In genomic region chr12:12813120-12814101, GRCh38 we compare ENCODE assay signal across 8 cellular contexts. TPM values are rescaled to one million over a fixed set of nuclear protein-coding genes. Genes with fewer than 3 reads are reported as not detected.
DNase-seq lines count a peak whose midpoint lies in the region; ATAC-seq and TF ChIP-seq lines count a peak whose summit lies in the region.

DDX47 (plus strand) TSS chr12:12813346; CDS start chr12:12813368, 22 bp downstream.

- CTCF ChIA-PET in BJ (lab: Yijun Ruan, JAX): interaction anchor here (0.8 to 1.8 kb wide), 13 partner anchors 8 to 95 kb away, joined by 3 to 6 read pairs (median 4); no protein-coding TSS in a partner anchor
- CTCF ChIA-PET in activated CD4-positive, alpha-beta T cell treated with anti-CD3 and anti-CD28 coated beads, Interleukin-2, amount 10 ng/mL, durations not matched to agents 7 days and 5 days (lab: Charles Lee): interaction anchor here (0.6 to 2.5 kb wide), 17 partner anchors 9 to 462 kb away, joined by 3 to 12 read pairs (median 4); no protein-coding TSS in a partner anchor

- H3K36me3 ChIP-seq in BJ (ENCODE audit: control insufficient read depth, insufficient read depth, low read length) (no peaks in the 10 kb centered on the region), left lung (peaks cover 0 to 16% of the 10 kb centered on the region in 2 donors)

- peaks cover 81% of the 10 kb centered on the region for H3K4me1 Mint-ChIP-seq in activated CD4-positive, alpha-beta T cell treated with anti-CD3 and anti-CD28 coated beads, Interleukin-2, amount 10 ng/mL, durations not matched to agents 7 days and 5 days
- H3K4me1 Mint-ChIP-seq in dendritic cell treated with granulocyte-macrophage colony-stimulating factor and Interleukin-4, amounts not matched to agents 40 ng/mL and 50 ng/mL, for 4 days (ENCODE audit: low read depth): peaks cover 62% of the 10 kb centered on the region

- no peaks in the 10 kb centered on the region for H3K27me3 Mint-ChIP-seq in activated CD4-positive, alpha-beta T cell treated with anti-CD3 and anti-CD28 coated beads, Interleukin-2, amount 10 ng/mL, durations not matched to agents 7 days and 5 days
- no peaks in the 10 kb centered on the region for H3K27me3 Mint-ChIP-seq in dendritic cell treated with granulocyte-macrophage colony-stimulating factor and Interleukin-4, amounts not matched to agents 40 ng/mL and 50 ng/mL, for 4 days

- no peaks in the 10 kb centered on the region for H3K9me3 ChIP-seq in left lung

- DNase-seq in BJ (ENCODE audit: low read depth) (no peak), NCI-H526 treated with DMSO at 0.1 percent for 48 hours (lab: John Stamatoyannopoulos, UW) (peak; percentile 86), left lung (peak; percentile 96 to 99)
- DNase-seq in activated CD4-positive, alpha-beta T cell treated with anti-CD3 and anti-CD28 coated beads, Interleukin-2, amount 10 ng/mL, durations not matched to agents 7 days and 5 days: peak; percentile 97
- peak; percentile 98 to 99 for DNase-seq in stimulated activated CD4-positive, alpha-beta T cell treated with anti-CD3 and anti-CD28 coated beads, Interleukin-2, amount 100 ng/mL, for 48 hours

- H3K27ac ChIP-seq in left lung: peak within 1 kb of the TSS; percentile 67 to 69

- no peaks in the 10 kb centered on the region for H3K9me3 Mint-ChIP-seq in activated CD4-positive, alpha-beta T cell treated with anti-CD3 and anti-CD28 coated beads, Interleukin-2, amount 10 ng/mL, durations not matched to agents 7 days and 5 days
- H3K9me3 Mint-ChIP-seq in dendritic cell treated with granulocyte-macrophage colony-stimulating factor and Interleukin-4, amounts not matched to agents 40 ng/mL and 50 ng/mL, for 4 days: no peaks in the 10 kb centered on the region

- peak; percentile 80 for TF ChIP-seq POLR2A in GM19193 (IDR thresholded peaks at IDR 0.05; ENCODE audit: extremely low read depth, insufficient read depth, insufficient read length)

- POLR2A ChIA-PET in BJ (lab: Charles Lee): no interaction called here
- POLR2A ChIA-PET in activated CD4-positive, alpha-beta T cell treated with anti-CD3 and anti-CD28 coated beads, Interleukin-2, amount 10 ng/mL, durations not matched to agents 7 days and 5 days (lab: Charles Lee): interaction anchor here (0.6 kb wide), 1 partner anchor 475 kb away, joined by 9 read pairs; no protein-coding TSS in a partner anchor

- peak within 1 kb of the TSS; percentile 89 for H3K27ac Mint-ChIP-seq in activated CD4-positive, alpha-beta T cell treated with anti-CD3 and anti-CD28 coated beads, Interleukin-2, amount 10 ng/mL, durations not matched to agents 7 days and 5 days
- H3K27ac Mint-ChIP-seq in dendritic cell treated with granulocyte-macrophage colony-stimulating factor and Interleukin-4, amounts not matched to agents 40 ng/mL and 50 ng/mL, for 4 days: peak within 1 kb of the TSS; percentile 92

- ATAC-seq in HG03439 (IDR thresholded peaks at IDR 0.05; ENCODE audit: unreplicated experiment): peak; percentile 90
- ATAC-seq in left lung: peak; percentile 99

- peak within 1 kb of the TSS; percentile 86 for H3K4me3 Mint-ChIP-seq in activated CD4-positive, alpha-beta T cell treated with anti-CD3 and anti-CD28 coated beads, Interleukin-2, amount 10 ng/mL, durations not matched to agents 7 days and 5 days
- peak within 1 kb of the TSS; percentile 91 for H3K4me3 Mint-ChIP-seq in dendritic cell treated with granulocyte-macrophage colony-stimulating factor and Interleukin-4, amounts not matched to agents 40 ng/mL and 50 ng/mL, for 4 days

- peaks cover 7 to 66% of the 10 kb centered on the region in 2 donors for H3K4me1 ChIP-seq in left lung

- H3K36me3 Mint-ChIP-seq in activated CD4-positive, alpha-beta T cell treated with anti-CD3 and anti-CD28 coated beads, Interleukin-2, amount 10 ng/mL, durations not matched to agents 7 days and 5 days (ENCODE audit: low read depth): peaks cover 25% of the 10 kb centered on the region
- H3K36me3 Mint-ChIP-seq in dendritic cell treated with granulocyte-macrophage colony-stimulating factor and Interleukin-4, amounts not matched to agents 40 ng/mL and 50 ng/mL, for 4 days (ENCODE audit: low read depth): peaks cover 26% of the 10 kb centered on the region

- TF ChIP-seq CTCF in BJ (IDR thresholded peaks at IDR 0.05; ENCODE audit: insufficient read depth, low read depth, low read length): peak; percentile 99
- TF ChIP-seq CTCF in left lung (IDR thresholded peaks at IDR 0.05): peak; percentile 93 to 99

- H3K27me3 ChIP-seq in BJ (ENCODE audit: control insufficient read depth, insufficient read depth, low read length) (no peaks in the 10 kb centered on the region), left lung (no peaks in the 10 kb centered on the region)

- H3K4me3 ChIP-seq in BJ (ENCODE audit: low read depth, low read length): peak within 1 kb of the TSS; percentile 78
- H3K4me3 ChIP-seq in left lung: peak within 1 kb of the TSS; percentile 76 to 87

- intact Hi-C loops in dendritic cell treated with granulocyte-macrophage colony-stimulating factor and Interleukin-4, amounts not matched to agents 40 ng/mL and 50 ng/mL, for 4 days (cut with micrococcal nuclease): no loop called here
- intact Hi-C loops in left lung (cut with DNase I): no loop called here

RNA-seq across cellular contexts. Expression of gene DDX47, which starts in this region (rescaled TPM):
- 47.9 and 68.9 TPM in 2 replicates for polyA plus RNA-seq in BJ (2011; rRNA removed)
- polyA minus RNA-seq in BJ (2011; rRNA and poly(A)+ RNA removed): 38.0 and 40.1 TPM in 2 replicates
- total RNA-seq in activated CD4-positive, alpha-beta T cell treated with anti-CD3 and anti-CD28 coated beads, Interleukin-2, amount 10 ng/mL, durations not matched to agents 7 days and 5 days: 10 to 100 TPM; 54.5 to 59.0 TPM
- total RNA-seq in left lung: 10 to 100 TPM; 44.0 to 48.6 TPM
